Comparison of ENCODE assay signal across 15 cellular contexts in the genomic region with DNA sequence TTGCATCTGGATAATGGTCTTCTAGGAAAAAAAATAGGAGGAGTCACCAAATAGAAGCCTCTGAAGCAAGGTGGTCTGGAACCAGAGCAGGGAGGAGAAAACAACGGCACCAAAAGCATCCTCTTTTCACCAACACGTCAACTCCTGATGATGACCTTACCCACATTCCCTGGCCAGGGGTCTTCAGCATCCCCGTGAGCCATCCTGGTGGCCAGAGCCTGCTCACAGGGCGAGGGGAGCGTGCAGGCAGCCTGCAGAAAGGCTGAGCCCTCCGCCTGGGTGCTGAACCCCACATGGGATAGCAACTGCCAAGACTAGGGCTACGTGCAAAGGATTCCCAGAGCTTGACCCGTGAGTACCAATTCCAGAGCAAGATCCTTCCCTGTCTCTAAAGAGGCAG.
"Had no signal": no experiment of that assay in that cellular context is flagged by ENCODE, and none has a peak within 500 bp of the region (broad histone marks: within the 10 kb centered on the region; RNA-seq: fewer than 3 reads in every experiment).

No MANE protein-coding gene starts in this region.

- H3K36me3 Mint-ChIP-seq: immature natural killer cell had no signal

- ATAC-seq: activated CD8-positive, alpha-beta T cell treated with anti-CD3 and anti-CD28 coated beads for 36 hours; activated naive CD4-positive, alpha-beta T cell treated with anti-CD3 and anti-CD28 coated beads, Interleukin-2, amount 50 U/mL, for 72 hours; left colon; pancreas had no signal

- H3K27ac ChIP-seq: brain microvascular endothelial cell, pancreas, skin epidermis, tibial nerve had no signal

- H3K4me1 ChIP-seq: pancreas, tibial nerve had no signal

- H3K4me3 ChIP-seq: pancreas, skin epidermis, tibial nerve had no signal

- DNase-seq: activated CD8-positive, alpha-beta T cell treated with anti-CD3 and anti-CD28 coated beads for 36 hours; amygdala; brain microvascular endothelial cell; cerebellar nuclear complex; dermis blood vessel endothelial cell; immature natural killer cell; nephron progenitor cell; pancreas; retina; SHP77 treated with DMSO at 0.1 percent for 48 hours; T-helper 2 cell had no signal

- H3K27me3 Mint-ChIP-seq: activated CD8-positive, alpha-beta T cell treated with anti-CD3 and anti-CD28 coated beads for 36 hours had no signal

- H3K36me3 ChIP-seq: brain microvascular endothelial cell, pancreas, tibial nerve had no signal

- H3K27ac Mint-ChIP-seq: activated CD8-positive, alpha-beta T cell treated with anti-CD3 and anti-CD28 coated beads for 36 hours; activated naive CD4-positive, alpha-beta T cell treated with anti-CD3 and anti-CD28 coated beads, Interleukin-2, amount 50 U/mL, for 72 hours; immature natural killer cell; nephron progenitor cell had no signal

- H3K9me3 ChIP-seq: pancreas had no signal

- H3K9me3 Mint-ChIP-seq: activated CD8-positive, alpha-beta T cell treated with anti-CD3 and anti-CD28 coated beads for 36 hours; immature natural killer cell had no signal

- H3K4me3 Mint-ChIP-seq: activated CD8-positive, alpha-beta T cell treated with anti-CD3 and anti-CD28 coated beads for 36 hours; immature natural killer cell; nephron progenitor cell had no signal

- H3K4me1 Mint-ChIP-seq: immature natural killer cell had no signal

- H3K27me3 ChIP-seq: brain microvascular endothelial cell, pancreas, tibial nerve had no signal
